1 cellular context compared by ENCODE assay signal in the genomic region with DNA sequence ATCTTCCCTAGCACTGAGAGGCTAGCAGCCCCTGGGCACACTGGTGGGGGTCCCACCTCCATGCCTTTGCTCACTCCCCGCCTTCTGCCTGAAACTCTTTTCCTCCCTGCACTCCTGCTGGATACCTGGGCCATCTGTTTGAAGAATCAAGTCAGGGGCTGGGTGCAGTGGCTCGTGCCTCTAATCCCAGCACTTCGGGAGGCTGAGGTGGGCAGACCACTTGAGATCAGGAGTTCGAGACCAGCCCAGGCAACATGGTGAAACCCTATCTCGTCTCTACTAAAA.
TF ChIP-seq lines count a peak whose summit lies in the region.

No MANE protein-coding gene starts in this region.

TF ChIP-seq in K562, 482 proteins besides CTCF, POLR2A, EP300 and RAD21:
- no peak for TF ChIP-seq FOXM1 (IDR thresholded peaks at IDR 0.05; ENCODE audit: low read depth)
- TF ChIP-seq FOXM1 (CRISPR knock-in tag; IDR thresholded peaks at IDR 0.05; ENCODE audit: low read depth): no peak
- TF ChIP-seq, protein P1, sequence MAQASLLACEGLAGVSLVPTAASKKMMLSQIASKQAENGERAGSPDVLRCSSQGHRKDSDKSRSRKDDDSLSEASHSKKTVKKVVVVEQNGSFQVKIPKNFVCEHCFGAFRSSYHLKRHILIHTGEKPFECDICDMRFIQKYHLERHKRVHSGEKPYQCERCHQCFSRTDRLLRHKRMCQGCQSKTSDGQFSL (CRISPR knock-in tag; IDR thresholded peaks at IDR 0.05): no peak
- TF ChIP-seq, protein P1 (tag; IDR thresholded peaks at IDR 0.05): no peak
- TF ChIP-seq KDM1A (IDR thresholded peaks at IDR 0.05): no peak
- no peak for TF ChIP-seq ZNF174 (CRISPR knock-in tag; IDR thresholded peaks at IDR 0.05)
- TF ChIP-seq BCLAF1 (IDR thresholded peaks at IDR 0.05; ENCODE audit: borderline replicate concordance in 1 of 2, control insufficient read depth in 1 of 2, low read depth in 2 of 2, low read length in 1 of 2): no peak
